In the genomic region with DNA sequence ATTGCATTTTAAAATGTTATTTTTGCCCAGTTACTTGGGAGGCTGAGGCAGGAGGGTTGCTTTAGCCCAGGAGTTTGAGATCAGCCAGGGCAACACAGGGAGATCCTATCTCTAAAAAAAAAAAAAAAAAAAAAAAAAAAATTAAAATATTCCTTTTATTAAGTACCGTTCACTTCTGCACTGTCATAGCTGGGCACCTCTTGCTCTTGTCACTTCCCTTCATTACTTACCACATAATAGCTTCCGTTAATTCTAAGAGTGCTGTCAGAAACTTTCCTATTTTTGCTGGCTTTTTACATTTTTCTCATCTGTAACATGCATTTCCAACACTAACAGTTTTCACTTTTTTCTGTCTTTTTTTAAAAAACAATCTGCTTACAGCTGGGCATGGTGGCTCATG, we compare ENCODE assay signal across 14 cellular contexts.
DNase-seq lines count a peak whose midpoint lies in the region; ATAC-seq and TF ChIP-seq lines count a peak whose summit lies in the region.
"Had no signal": no experiment of that assay in that cellular context is flagged by ENCODE, and none has a peak within 500 bp of the region (broad histone marks: within the 10 kb centered on the region; RNA-seq: fewer than 3 reads in every experiment).

No MANE protein-coding gene starts in this region.

- H3K9me3 Mint-ChIP-seq in activated naive CD4-positive, alpha-beta T cell treated with anti-CD3 and anti-CD28 coated beads, Interleukin-2, amount 50 U/mL, for 24 hours = no peaks in the 10 kb centered on the region
- peaks cover 0 to 3% (median 0%) of the 10 kb centered on the region in 11 donors for H3K9me3 Mint-ChIP-seq in naive thymus-derived CD4-positive, alpha-beta T cell
- H3K9me3 Mint-ChIP-seq: HFFc6 had no signal

- POLR2A ChIA-PET in naive thymus-derived CD4-positive, alpha-beta T cell (lab: Charles Lee) = interaction anchor here (0.7 kb wide), 1 partner anchor 30 kb away, joined by 8 read pairs; no protein-coding TSS in a partner anchor

- H3K27me3 Mint-ChIP-seq in activated naive CD4-positive, alpha-beta T cell treated with anti-CD3 and anti-CD28 coated beads, Interleukin-2, amount 50 U/mL, for 24 hours = no peaks in the 10 kb centered on the region
- no peaks in the 10 kb centered on the region for H3K27me3 Mint-ChIP-seq in naive thymus-derived CD4-positive, alpha-beta T cell

- H3K27ac Mint-ChIP-seq in activated naive CD4-positive, alpha-beta T cell treated with anti-CD3 and anti-CD28 coated beads, Interleukin-2, amount 50 U/mL, for 24 hours = peak overlapping the region; percentile 43
- peak overlapping the region in 4 of 9 donors; percentile 33 to 77 (median 59) for H3K27ac Mint-ChIP-seq in naive thymus-derived CD4-positive, alpha-beta T cell
- H3K27ac Mint-ChIP-seq: HFFc6 had no signal

- H3K27me3 ChIP-seq in naive thymus-derived CD4-positive, alpha-beta T cell (ENCODE audit: control insufficient read depth in 2 of 2, insufficient read depth in 2 of 2, low read length in 2 of 2) = no peaks in the 10 kb centered on the region
- H3K27me3 ChIP-seq in brain microvascular endothelial cell (replicated peaks) = no peaks in the 10 kb centered on the region
- H3K27me3 ChIP-seq: Peyer's patch had no signal

- no peak for DNase-seq in activated naive CD4-positive, alpha-beta T cell treated with anti-CD3 and anti-CD28 coated beads, Interleukin-2, amount 50 U/mL, for 16 hours
- peak; percentile 9 for DNase-seq in NOMO-1 treated with dmso at 0.1 percent for 144 hours (lab: John Stamatoyannopoulos, UW; ENCODE audit: unreplicated experiment)
- no peak for DNase-seq in naive thymus-derived CD4-positive, alpha-beta T cell
- no peak for DNase-seq in RKO (ENCODE audit: low spot score)
- no peak for DNase-seq in SHP77 treated with DMSO at 0.1 percent for 48 hours (lab: John Stamatoyannopoulos, UW)
- DNase-seq in brain microvascular endothelial cell = no peak
- DNase-seq: C1 segment of cervical spinal cord, Calu3, DMS53, HFFc6, KG1, Peyer's patch, Right ventricle myocardium superior had no signal

- CTCF ChIA-PET in naive thymus-derived CD4-positive, alpha-beta T cell (lab: Charles Lee) = no interaction called here

- ATAC-seq in naive thymus-derived CD4-positive, alpha-beta T cell = peak; percentile 61

- no peak overlapping the region for H3K4me3 ChIP-seq in naive thymus-derived CD4-positive, alpha-beta T cell (ENCODE audit: low read length)
- no peak overlapping the region for H3K4me3 ChIP-seq in brain microvascular endothelial cell (ENCODE audit: low read depth, low read length)
- H3K4me3 ChIP-seq: Peyer's patch had no signal

- intact Hi-C loops in naive thymus-derived CD4-positive, alpha-beta T cell (cut with micrococcal nuclease) = loop anchor here in 1 of 2 donors (5.0 kb wide), 1 partner anchor 589 kb away; no protein-coding TSS in a partner anchor

- no peak overlapping the region for H3K27ac ChIP-seq in naive thymus-derived CD4-positive, alpha-beta T cell (ENCODE audit: low read depth, low read length)
- H3K27ac ChIP-seq in brain microvascular endothelial cell = no peak overlapping the region
- H3K27ac ChIP-seq: Peyer's patch had no signal

- in situ Hi-C loops in brain microvascular endothelial cell (cut with HindIII; ENCODE audit: low pct_ligation_motif_present, low sequenced_read_pairs) = no loop called here

- H3K36me3 Mint-ChIP-seq in activated naive CD4-positive, alpha-beta T cell treated with anti-CD3 and anti-CD28 coated beads, Interleukin-2, amount 50 U/mL, for 24 hours = peaks cover 11% of the 10 kb centered on the region
- peaks cover 21 to 55% (median 29%) of the 10 kb centered on the region in 5 donors for H3K36me3 Mint-ChIP-seq in naive thymus-derived CD4-positive, alpha-beta T cell

- peaks cover 4 to 39% (median 22%) of the 10 kb centered on the region in 3 experiments for H3K36me3 ChIP-seq in naive thymus-derived CD4-positive, alpha-beta T cell (ENCODE audit: control insufficient read depth in 2 of 3, insufficient read depth in 3 of 3, low read length in 3 of 3)
- peaks cover 2% of the 10 kb centered on the region for H3K36me3 ChIP-seq in brain microvascular endothelial cell (replicated peaks)

- peaks cover 56% of the 10 kb centered on the region for H3K4me1 Mint-ChIP-seq in activated naive CD4-positive, alpha-beta T cell treated with anti-CD3 and anti-CD28 coated beads, Interleukin-2, amount 50 U/mL, for 24 hours
- H3K4me1 Mint-ChIP-seq in naive thymus-derived CD4-positive, alpha-beta T cell = peaks cover 26 to 73% (median 60%) of the 10 kb centered on the region in 7 donors

- H3K4me3 Mint-ChIP-seq in activated naive CD4-positive, alpha-beta T cell treated with anti-CD3 and anti-CD28 coated beads, Interleukin-2, amount 50 U/mL, for 24 hours = no peak overlapping the region
- no peak overlapping the region for H3K4me3 Mint-ChIP-seq in naive thymus-derived CD4-positive, alpha-beta T cell
- H3K4me3 Mint-ChIP-seq: HFFc6 had no signal

- H3K9me3 ChIP-seq in naive thymus-derived CD4-positive, alpha-beta T cell (ENCODE audit: control insufficient read depth in 2 of 3, low read length in 3 of 3) = no peaks in the 10 kb centered on the region
- H3K9me3 ChIP-seq: Peyer's patch had no signal

- no peak for TF ChIP-seq CTCF in brain microvascular endothelial cell (IDR thresholded peaks at IDR 0.05; ENCODE audit: low read depth, low read length, missing control alignments)

- no peaks in the 10 kb centered on the region for H3K4me1 ChIP-seq in naive thymus-derived CD4-positive, alpha-beta T cell (ENCODE audit: control insufficient read depth in 2 of 2, insufficient read depth in 2 of 2, low read length in 2 of 2)
- H3K4me1 ChIP-seq: Peyer's patch had no signal
